Comparison of ENCODE assay signal across 24 cellular contexts in genomic region chr17:73968680-73969079, GRCh38.
"Had no signal": no experiment of that assay in that cellular context is flagged by ENCODE, and none has a peak within 500 bp of the region (broad histone marks: within the 10 kb centered on the region; RNA-seq: fewer than 3 reads in every experiment).

No MANE protein-coding gene starts in this region.

- H2AFZ ChIP-seq: parathyroid adenoma had no signal

- H3K4me3 ChIP-seq: esophagus squamous epithelium, left ventricle myocardium inferior, lung, right atrium auricular region, tibial nerve had no signal

- H3K27me3 ChIP-seq: right atrium auricular region, tibial nerve had no signal

- H3K9me3 Mint-ChIP-seq: central memory CD8-positive, alpha-beta T cell; dendritic cell treated with granulocyte-macrophage colony-stimulating factor and Interleukin-4, amounts not matched to agents 40 ng/mL and 50 ng/mL, for 4 days had no signal

- H3K79me2 ChIP-seq: parathyroid adenoma had no signal

- H3K27ac ChIP-seq: esophagus squamous epithelium, left ventricle myocardium inferior, parathyroid adenoma, right atrium auricular region, tibial nerve had no signal

- H3K4me3 Mint-ChIP-seq: activated naive CD8-positive, alpha-beta T cell; central memory CD8-positive, alpha-beta T cell; dendritic cell treated with granulocyte-macrophage colony-stimulating factor and Interleukin-4, amounts not matched to agents 40 ng/mL and 50 ng/mL, for 4 days; naive B cell; nephron progenitor cell; T-helper 17 cell had no signal

- H3K36me3 ChIP-seq: esophagus squamous epithelium, left ventricle myocardium inferior, right atrium auricular region, tibial nerve had no signal

- H3K9me3 ChIP-seq: esophagus squamous epithelium had no signal

- H3K27ac Mint-ChIP-seq: activated naive CD8-positive, alpha-beta T cell; dendritic cell treated with granulocyte-macrophage colony-stimulating factor and Interleukin-4, amounts not matched to agents 40 ng/mL and 50 ng/mL, for 4 days; naive B cell; nephron progenitor cell; T-helper 17 cell had no signal

- FAIRE-seq: bronchial epithelial cell had no signal

- H3K9ac ChIP-seq: parathyroid adenoma had no signal

- DNase-seq: activated CD4-positive, alpha-beta T cell treated with anti-CD3 and anti-CD28 coated beads for 4 hours; activated CD4-positive, alpha-beta T cell treated with anti-CD3 and anti-CD28 coated beads, Interleukin-2, amount 50 U/mL, for 4 hours; activated CD8-positive, alpha-beta memory T cell treated with anti-CD3 and anti-CD28 coated beads for 24 hours; activated effector memory CD4-positive, alpha-beta T cell treated with Interleukin-2 at 50 U/mL for 16 hours; activated naive CD4-positive, alpha-beta T cell treated with Interleukin-2 at 50 U/mL for 16 hours; anterior cingulate cortex; esophagus squamous epithelium; foreskin melanocyte; islet precursor cell; naive B cell; nephron progenitor cell; nucleus accumbens; stimulated activated naive CD4-positive, alpha-beta T cell treated with Interleukin-2 at 50 U/mL for 16 hours; T-helper 17 cell; T1000 had no signal

- ATAC-seq: T-helper 17 cell had no signal

- H3K4me1 ChIP-seq: esophagus squamous epithelium, parathyroid adenoma, right atrium auricular region, tibial nerve had no signal

- H3K4me1 Mint-ChIP-seq: central memory CD8-positive, alpha-beta T cell; naive B cell; T-helper 17 cell had no signal
